ENCODE assay signal across 35 cellular contexts in the genomic region with DNA sequence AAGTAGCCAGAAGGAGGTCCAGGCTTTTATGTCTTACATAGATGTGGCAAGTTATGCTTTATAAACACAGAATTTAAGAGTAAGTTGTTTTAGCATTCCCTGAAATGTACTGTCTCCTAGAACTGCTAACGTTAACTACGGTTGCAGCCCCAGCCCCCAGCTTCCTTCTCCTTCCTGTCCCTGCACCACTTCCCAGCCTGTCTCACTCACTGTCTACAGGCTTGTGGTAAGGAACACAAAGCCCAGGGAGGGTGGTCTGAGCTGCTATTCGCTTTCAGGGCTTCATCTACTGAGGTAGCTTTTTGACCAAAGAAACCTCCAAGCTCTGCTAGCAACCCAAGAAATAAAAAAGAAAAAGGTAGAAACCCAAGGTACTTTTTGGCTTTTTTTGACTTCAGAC. TPM values are rescaled to one million over a fixed set of nuclear protein-coding genes. Genes with fewer than 3 reads are reported as not detected.
"Had no signal": no experiment of that assay in that cellular context is flagged by ENCODE, and none has a peak within 500 bp of the region (broad histone marks: within the 10 kb centered on the region; RNA-seq: fewer than 3 reads in every experiment).

No MANE protein-coding gene starts in this region.

- H3K79me2 ChIP-seq: parathyroid adenoma had no signal

- H3K9me3 ChIP-seq: colonic mucosa, esophagus muscularis mucosa, left lung, mucosa of descending colon, prostate gland, right atrium auricular region, suprapubic skin, transverse colon, upper lobe of right lung, uterus had no signal

- H3K9ac ChIP-seq: parathyroid adenoma had no signal

- H3K4me3 Mint-ChIP-seq: dendritic cell treated with granulocyte-macrophage colony-stimulating factor and Interleukin-4, amounts not matched to agents 40 ng/mL and 50 ng/mL, for 4 days; immature natural killer cell; mesothelial cell of epicardium; naive B cell; natural killer cell treated with Interleukin-12 subunit alpha and Interleukin-12 subunit beta and Interleukin-15 and Interleukin-18, amount 100 ng/mL, for 72 hours; neural crest cell; stimulated activated naive CD8-positive, alpha-beta T cell treated with anti-CD3 and anti-CD28 coated beads, Interleukin-15, amount 100 ng/mL, for 72 hours had no signal

- H3K4me1 ChIP-seq: colonic mucosa, esophagus muscularis mucosa, heart right ventricle, left lung, parathyroid adenoma, prostate gland, right atrium auricular region, suprapubic skin, transverse colon, upper lobe of right lung, uterus had no signal

- H3K4me3 ChIP-seq: colonic mucosa, esophagus muscularis mucosa, heart right ventricle, left lung, mucosa of descending colon, prostate gland, right atrium auricular region, smooth muscle cell, suprapubic skin, transverse colon, upper lobe of right lung, uterus had no signal

- H2AFZ ChIP-seq: parathyroid adenoma had no signal

- H3K36me3 ChIP-seq: colonic mucosa, esophagus muscularis mucosa, heart right ventricle, left lung, prostate gland, right atrium auricular region, suprapubic skin, transverse colon, upper lobe of right lung, uterus had no signal

- H3K4me1 Mint-ChIP-seq: immature natural killer cell; mesothelial cell of epicardium; naive B cell; neural crest cell; stimulated activated naive CD8-positive, alpha-beta T cell treated with anti-CD3 and anti-CD28 coated beads, Interleukin-15, amount 100 ng/mL, for 72 hours had no signal

- H3K27ac ChIP-seq: colonic mucosa, esophagus muscularis mucosa, heart right ventricle, left lung, parathyroid adenoma, prostate gland, right atrium auricular region, suprapubic skin, transverse colon, upper lobe of right lung, uterus had no signal

- H3K4me2 ChIP-seq: smooth muscle cell had no signal

- H3K36me3 Mint-ChIP-seq: immature natural killer cell; mesothelial cell of epicardium; naive B cell; natural killer cell treated with Interleukin-12 subunit alpha and Interleukin-12 subunit beta and Interleukin-15 and Interleukin-18, amount 100 ng/mL, for 72 hours had no signal

- H3K27ac Mint-ChIP-seq: dendritic cell treated with granulocyte-macrophage colony-stimulating factor and Interleukin-4, amounts not matched to agents 40 ng/mL and 50 ng/mL, for 4 days; immature natural killer cell; mesothelial cell of epicardium; naive B cell; natural killer cell treated with Interleukin-12 subunit alpha and Interleukin-12 subunit beta and Interleukin-15 and Interleukin-18, amount 100 ng/mL, for 72 hours; stimulated activated naive CD8-positive, alpha-beta T cell treated with anti-CD3 and anti-CD28 coated beads, Interleukin-15, amount 100 ng/mL, for 72 hours had no signal

- H3K27me3 Mint-ChIP-seq: dendritic cell treated with granulocyte-macrophage colony-stimulating factor and Interleukin-4, amounts not matched to agents 40 ng/mL and 50 ng/mL, for 4 days; stimulated activated naive CD8-positive, alpha-beta T cell treated with anti-CD3 and anti-CD28 coated beads, Interleukin-15, amount 100 ng/mL, for 72 hours had no signal

- H3K27me3 ChIP-seq: colonic mucosa, esophagus muscularis mucosa, left lung, right atrium auricular region, suprapubic skin, transverse colon, upper lobe of right lung, uterus had no signal

- H3K9me3 Mint-ChIP-seq: dendritic cell treated with granulocyte-macrophage colony-stimulating factor and Interleukin-4, amounts not matched to agents 40 ng/mL and 50 ng/mL, for 4 days; mesothelial cell of epicardium; neural crest cell had no signal

- DNase-seq: colonic mucosa; effector CD8-positive, alpha-beta T cell; foreskin melanocyte; glutamatergic neuron; heart right ventricle; hippocampal formation; immature natural killer cell; islet precursor cell; left lung; mesenchymal stem cell; mucosa of descending colon; naive B cell; stimulated activated CD4-positive, alpha-beta T cell treated with anti-CD3 and anti-CD28 coated beads, Interleukin-12 subunit alpha, Interleukin-12 subunit beta, amount 100 ng/mL, for 4 hours; stimulated activated CD4-positive, alpha-beta T cell treated with anti-CD3 and anti-CD28 coated beads, Interleukin-1b, Interleukin-23, amount 100 ng/mL, for 48 hours; stimulated activated CD4-positive, alpha-beta T cell treated with anti-CD3 and anti-CD28 coated beads, Interleukin-4, amount 100 ng/mL, for 1 hour; stimulated activated CD8-positive, alpha-beta memory T cell treated with anti-CD3 and anti-CD28 coated beads, Interleukin-4, amount 100 ng/mL, for 48 hours; stimulated activated naive CD4-positive, alpha-beta T cell; stimulated activated naive CD8-positive, alpha-beta T cell treated with anti-CD3 and anti-CD28 coated beads, Interleukin-15, amount 100 ng/mL, for 72 hours; transverse colon; upper lobe of right lung; uterus had no signal

- FAIRE-seq: endothelial cell of umbilical vein had no signal

RNA-seq across cellular contexts. Expression of a gene that starts 35.9 kb away (rescaled TPM):
- total RNA-seq: endothelial cell of umbilical vein; epithelial cell of proximal tubule; lung microvascular endothelial cell; natural killer cell treated with Interleukin-12 subunit alpha and Interleukin-12 subunit beta and Interleukin-15 and Interleukin-18, amount 100 ng/mL, for 72 hours; osteoblast; smooth muscle cell had no signal
- polyA plus RNA-seq: endothelial cell of umbilical vein, immature natural killer cell, smooth muscle cell had no signal
